In the genomic region with DNA sequence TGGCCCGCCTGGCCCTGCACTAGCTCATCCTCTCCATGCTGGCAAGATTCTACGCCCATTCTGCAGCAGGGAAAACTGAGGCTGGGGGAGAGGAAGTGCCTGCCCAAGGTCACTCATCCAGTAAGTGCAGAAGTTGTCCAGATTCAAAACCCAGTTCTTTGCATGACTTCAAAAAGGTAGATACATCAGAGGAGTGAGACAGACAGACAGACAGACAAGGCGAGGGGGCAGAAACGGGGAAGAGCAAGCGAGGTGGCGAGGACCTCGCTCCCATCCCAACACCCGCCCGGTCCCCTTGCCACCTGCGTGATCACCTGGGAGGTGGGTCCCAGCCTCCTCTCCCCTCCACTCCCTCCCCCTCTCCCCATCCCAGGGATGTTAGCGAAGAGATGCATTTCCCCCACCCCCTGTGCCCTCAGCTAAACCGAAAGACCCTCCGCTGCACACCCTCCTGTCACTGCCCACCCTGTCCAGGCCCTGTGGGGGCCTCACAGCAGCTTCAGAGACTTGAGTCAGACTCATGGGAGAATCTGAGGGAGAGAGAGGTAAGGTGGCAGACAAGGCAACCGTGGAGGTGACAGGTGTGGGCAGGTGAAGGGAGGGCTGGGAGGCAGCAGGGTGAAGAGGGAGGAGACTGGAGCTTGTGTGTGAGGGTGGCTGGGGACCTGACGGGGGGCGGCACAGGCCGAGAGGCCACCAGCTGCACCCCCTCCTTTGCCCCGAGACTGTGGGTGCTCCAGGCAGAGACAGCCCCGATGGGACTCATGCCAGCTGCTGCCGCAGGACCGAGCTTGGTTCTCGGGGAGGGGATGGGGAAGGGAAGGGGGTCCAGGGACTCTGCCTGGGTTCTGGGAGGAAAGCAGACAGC, we compare ENCODE assay signal across 20 cellular contexts. TPM values are rescaled to one million over a fixed set of nuclear protein-coding genes. Genes with fewer than 3 reads are reported as not detected.
"Had no signal": no experiment of that assay in that cellular context is flagged by ENCODE, and none has a peak within 500 bp of the region (broad histone marks: within the 10 kb centered on the region; RNA-seq: fewer than 3 reads in every experiment).

No MANE protein-coding gene starts in this region.

- H3K4me3 ChIP-seq: cardiac muscle cell, colonic mucosa, hepatocyte, lower lobe of right lung, vagina had no signal

- DNase-seq: activated CD4-positive, alpha-beta memory T cell treated with anti-CD3 and anti-CD28 coated beads, Interleukin-2, amount 10 ng/mL, durations not matched to agents 7 days and 5 days; activated CD4-positive, alpha-beta T cell treated with anti-CD3 and anti-CD28 coated beads for 48 hours; activated CD4-positive, CD25-positive, alpha-beta regulatory T cell; activated CD8-positive, alpha-beta memory T cell treated with anti-CD3 and anti-CD28 coated beads, Interleukin-2, amount 10 ng/mL, durations not matched to agents 7 days and 5 days; colonic mucosa; islet precursor cell; lower lobe of right lung; natural killer cell; stimulated activated CD4-positive, alpha-beta T cell treated with anti-CD3 and anti-CD28 coated beads, Interleukin-12 subunit alpha, Interleukin-12 subunit beta, amount 100 ng/mL, for 4 hours; stimulated activated CD4-positive, alpha-beta T cell treated with anti-CD3 and anti-CD28 coated beads, Interleukin-1b, Interleukin-23, amount 100 ng/mL, for 48 hours; stimulated activated CD8-positive, alpha-beta memory T cell treated with anti-CD3 and anti-CD28 coated beads, Interleukin-4, amount 100 ng/mL, for 48 hours; stimulated activated naive CD8-positive, alpha-beta T cell treated with anti-CD3 and anti-CD28 coated beads, Interleukin-15, Interleukin-2, amounts not matched to agents 100 U/mL and 50 U/mL, for 24 hours; T1000; trophoblast cell had no signal

- H3K27ac ChIP-seq: cardiac muscle cell, colonic mucosa, hepatocyte, lower lobe of right lung, vagina had no signal

RNA-seq across cellular contexts. Expression of gene LRRC4B, which starts 18.9 kb away (rescaled TPM):
- total RNA-seq: activated CD4-positive, alpha-beta memory T cell treated with anti-CD3 and anti-CD28 coated beads, Interleukin-2, amount 10 ng/mL, durations not matched to agents 7 days and 5 days; activated CD8-positive, alpha-beta memory T cell treated with anti-CD3 and anti-CD28 coated beads, Interleukin-2, amount 10 ng/mL, durations not matched to agents 7 days and 5 days; natural killer cell; T-helper 1 cell treated with Interleukin-12 subunit alpha and Interleukin-12 subunit beta and Interleukin-4 antibody, amounts not matched to agents 30 ng/mL and 1 ng/mL, for 36 hours had no signal

RNA-seq across cellular contexts. Expression of gene ASPDH, which starts 35.6 kb away (rescaled TPM):
- total RNA-seq: activated CD4-positive, alpha-beta memory T cell treated with anti-CD3 and anti-CD28 coated beads, Interleukin-2, amount 10 ng/mL, durations not matched to agents 7 days and 5 days; activated CD8-positive, alpha-beta memory T cell treated with anti-CD3 and anti-CD28 coated beads, Interleukin-2, amount 10 ng/mL, durations not matched to agents 7 days and 5 days; cardiac muscle cell; colonic mucosa; esophagus mucosa; lower lobe of right lung; natural killer cell; posterior vena cava; T-helper 1 cell treated with Interleukin-12 subunit alpha and Interleukin-12 subunit beta and Interleukin-4 antibody, amounts not matched to agents 30 ng/mL and 1 ng/mL, for 36 hours; vagina had no signal
